8 cellular contexts compared by ENCODE assay signal in the genomic region with DNA sequence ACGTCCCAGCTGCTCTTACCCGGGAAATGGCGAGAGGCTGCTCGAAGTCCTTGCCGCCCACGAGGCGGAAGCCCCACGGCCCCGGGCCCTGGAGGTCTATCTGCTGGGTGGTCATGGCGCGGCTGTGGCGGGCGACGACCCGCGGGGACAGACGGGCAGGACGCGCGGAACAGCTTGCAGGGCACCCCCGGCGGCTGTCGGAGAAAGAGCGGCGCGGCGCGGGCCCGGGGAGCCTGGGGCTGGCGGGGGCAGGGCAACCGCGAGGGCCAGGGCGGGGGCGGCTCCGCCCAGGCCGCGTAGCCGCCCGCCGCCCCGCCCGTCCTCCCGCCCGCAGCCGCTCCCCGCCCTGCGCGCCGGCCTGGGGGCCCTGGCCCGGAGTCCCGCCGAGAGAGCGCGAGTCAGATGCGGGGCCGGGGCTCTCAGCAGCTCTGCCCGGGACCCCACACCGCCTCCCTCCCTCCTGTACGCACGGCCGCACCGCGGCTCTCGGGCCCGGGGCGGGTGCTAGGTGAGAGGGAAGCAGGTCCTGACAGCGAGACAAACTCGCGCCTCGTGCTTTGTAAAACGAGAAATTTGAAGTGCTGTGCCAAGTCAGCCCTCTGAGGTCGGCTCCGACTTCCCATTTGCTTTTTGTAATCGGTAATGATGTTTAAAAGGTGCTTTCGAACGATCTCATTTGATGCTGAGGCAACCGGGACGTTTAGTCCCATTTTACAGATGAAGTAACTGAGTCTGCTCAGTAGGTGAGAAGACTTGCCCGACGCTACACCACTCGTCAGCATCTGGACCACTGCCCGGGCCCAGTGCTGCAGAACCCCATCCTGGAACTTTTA. TPM values are rescaled to one million over a fixed set of nuclear protein-coding genes. Genes with fewer than 3 reads are reported as not detected.
DNase-seq lines count a peak whose midpoint lies in the region; ATAC-seq and TF ChIP-seq lines count a peak whose summit lies in the region.

A gene with protein sequence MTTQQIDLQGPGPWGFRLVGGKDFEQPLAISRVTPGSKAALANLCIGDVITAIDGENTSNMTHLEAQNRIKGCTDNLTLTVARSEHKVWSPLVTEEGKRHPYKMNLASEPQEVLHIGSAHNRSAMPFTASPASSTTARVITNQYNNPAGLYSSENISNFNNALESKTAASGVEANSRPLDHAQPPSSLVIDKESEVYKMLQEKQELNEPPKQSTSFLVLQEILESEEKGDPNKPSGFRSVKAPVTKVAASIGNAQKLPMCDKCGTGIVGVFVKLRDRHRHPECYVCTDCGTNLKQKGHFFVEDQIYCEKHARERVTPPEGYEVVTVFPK (minus strand): TSS at position 203 of the 833 bp plus-strand sequence. CDS start 88 bp downstream, at position 115.

- peak; percentile 16 for DNase-seq in NCI-H82 treated with DMSO at 0.1 percent for 48 hours (lab: John Stamatoyannopoulos, UW; ENCODE audit: unreplicated experiment)
- peak; percentile 59 for DNase-seq in activated T-helper 2 cell treated with anti-CD3 and anti-CD28 coated beads, Interferon-gamma antibody, Interleukin-2, Interleukin-4, amounts not matched to agents 10 μg/mL and 5 μg/mL and 100 μg/mL, durations not matched to agents 14 hours and 24 hours and 36 hours (ENCODE audit: low spot score)
- DNase-seq in glomerular visceral epithelial cell (ENCODE audit: extremely low spot score) = peak; percentile 81
- DNase-seq in ovary = peak; percentile 16 to 59 (median 42)
- DNase-seq in KG1 (lab: John Stamatoyannopoulos, UW) = no peak

- no peaks in the 10 kb centered on the region for H3K9me3 ChIP-seq in ovary

- no peak within 1 kb of the TSS for H3K27ac Mint-ChIP-seq in activated T-helper 2 cell treated with anti-CD3 and anti-CD28 coated beads, Interferon-gamma antibody, Interleukin-2, Interleukin-4, amounts not matched to agents 10 μg/mL and 5 μg/mL and 100 μg/mL, durations not matched to agents 14 hours and 24 hours and 36 hours

- TF ChIP-seq EP300 in ovary (IDR thresholded peaks at IDR 0.05) = no peak

- no peaks in the 10 kb centered on the region for H3K36me3 Mint-ChIP-seq in activated T-helper 2 cell treated with anti-CD3 and anti-CD28 coated beads, Interferon-gamma antibody, Interleukin-2, Interleukin-4, amounts not matched to agents 10 μg/mL and 5 μg/mL and 100 μg/mL, durations not matched to agents 14 hours and 24 hours and 36 hours (ENCODE audit: low read depth)

- intact Hi-C loops in activated T-helper 2 cell treated with anti-CD3 and anti-CD28 coated beads, Interferon-gamma antibody, Interleukin-2, Interleukin-4, amounts not matched to agents 10 μg/mL and 5 μg/mL and 100 μg/mL, durations not matched to agents 14 hours and 24 hours and 36 hours (cut with micrococcal nuclease) = loop anchor here (5.0 kb wide), 1 partner anchor 109 kb away; no protein-coding TSS in a partner anchor
- intact Hi-C loops in ovary (cut with DNase I) = no loop called here

- TF ChIP-seq CTCF in C4-2B (conservative IDR thresholded peaks at IDR 0.05) = no peak; the same call in 1 of the 2 replicates
- no peak for TF ChIP-seq CTCF in ovary (IDR thresholded peaks at IDR 0.05)

- no peaks in the 10 kb centered on the region for H3K36me3 ChIP-seq in ovary

- H3K4me3 Mint-ChIP-seq in activated T-helper 2 cell treated with anti-CD3 and anti-CD28 coated beads, Interferon-gamma antibody, Interleukin-2, Interleukin-4, amounts not matched to agents 10 μg/mL and 5 μg/mL and 100 μg/mL, durations not matched to agents 14 hours and 24 hours and 36 hours (ENCODE audit: low read depth) = peak within 1 kb of the TSS; percentile 78

- WGBS in ovary, 3 donors = 7 to 21% (median 17%) methylated on average over 30 to 81 of the region's 82 CpGs

- no peaks in the 10 kb centered on the region for H3K27me3 ChIP-seq in ovary

- no peaks in the 10 kb centered on the region for H3K9me3 Mint-ChIP-seq in activated T-helper 2 cell treated with anti-CD3 and anti-CD28 coated beads, Interferon-gamma antibody, Interleukin-2, Interleukin-4, amounts not matched to agents 10 μg/mL and 5 μg/mL and 100 μg/mL, durations not matched to agents 14 hours and 24 hours and 36 hours

- in situ Hi-C loops in GM18951 (cut with MboI; ENCODE audit: low sequenced_read_pairs, unreplicated experiment) = no loop called here

- H3K4me1 ChIP-seq in ovary (ENCODE audit: insufficient read depth) = no peaks in the 10 kb centered on the region

- H3K27ac ChIP-seq in C4-2B = peak within 1 kb of the TSS; percentile 76
- no peak within 1 kb of the TSS for H3K27ac ChIP-seq in ovary

- H3K27me3 Mint-ChIP-seq in activated T-helper 2 cell treated with anti-CD3 and anti-CD28 coated beads, Interferon-gamma antibody, Interleukin-2, Interleukin-4, amounts not matched to agents 10 μg/mL and 5 μg/mL and 100 μg/mL, durations not matched to agents 14 hours and 24 hours and 36 hours (ENCODE audit: low read depth) = peaks cover 43% of the 10 kb centered on the region

- H3K4me3 ChIP-seq in ovary = peak within 1 kb of the TSS; percentile 89

- H3K4me1 Mint-ChIP-seq in activated T-helper 2 cell treated with anti-CD3 and anti-CD28 coated beads, Interferon-gamma antibody, Interleukin-2, Interleukin-4, amounts not matched to agents 10 μg/mL and 5 μg/mL and 100 μg/mL, durations not matched to agents 14 hours and 24 hours and 36 hours (ENCODE audit: low read depth) = peaks cover 29% of the 10 kb centered on the region

- peak; percentile 38 for ATAC-seq in HG03095 (IDR thresholded peaks at IDR 0.05; ENCODE audit: unreplicated experiment)

- TF ChIP-seq POLR2A in GM18951 (IDR thresholded peaks at IDR 0.05; ENCODE audit: extremely low read depth, insufficient read depth, insufficient read length) (peak; percentile 84), ovary (IDR thresholded peaks at IDR 0.05) (no peak)

RNA-seq across cellular contexts. Expression of the gene that starts here (rescaled TPM):
- total RNA-seq in activated T-helper 2 cell treated with anti-CD3 and anti-CD28 coated beads, Interferon-gamma antibody, Interleukin-2, Interleukin-4, amounts not matched to agents 10 μg/mL and 5 μg/mL and 100 μg/mL, durations not matched to agents 14 hours and 24 hours and 36 hours = 2.7 and 2.9 TPM in 2 replicates
- 100 to 1,000 TPM in 1 of 7 donors, 10 to 100 TPM in 6; 13.9 to 102 (median 35.3) TPM for total RNA-seq in ovary
- polyA plus RNA-seq in ovary = 100 to 1,000 TPM in 1 of 2 donors, 10 to 100 TPM in 1; 29.7 to 138 TPM
